Comparison of ENCODE assay signal across 27 cellular contexts in genomic region chr7:48009257-48009656, GRCh38. TPM values are rescaled to one million over a fixed set of nuclear protein-coding genes. Genes with fewer than 3 reads are reported as not detected.
"Had no signal": no experiment of that assay in that cellular context is flagged by ENCODE, and none has a peak within 500 bp of the region (broad histone marks: within the 10 kb centered on the region; RNA-seq: fewer than 3 reads in every experiment).

No MANE protein-coding gene starts in this region.

- H3K4me3 Mint-ChIP-seq: activated B cell treated with CpG ODN at 0.5 μM for 24 hours; activated CD4-positive, alpha-beta T cell treated with anti-CD3 and anti-CD28 coated beads, Interleukin-2, amount 10 ng/mL, durations not matched to agents 24 days and 14 days; activated CD8-positive, alpha-beta memory T cell treated with anti-CD3 and anti-CD28 coated beads, Interleukin-2, amount 10 ng/mL, durations not matched to agents 7 days and 5 days; activated naive CD4-positive, alpha-beta T cell treated with anti-CD3 and anti-CD28 coated beads, Interleukin-2, amount 50 U/mL, for 24 hours; activated T-cell treated with anti-CD3 and anti-CD28 coated beads, Interleukin-2, amount 50 U/mL, for 24 hours; activated T-helper 1 cell treated with anti-CD3 and anti-CD28 coated beads, Interleukin-12 subunit alpha, Interleukin-12 subunit beta, Interleukin-2, Interleukin-4 antibody, amounts not matched to agents 30 ng/mL and 10 ng/mL and 1 ng/mL, durations not matched to agents 14 hours and 24 hours and 36 hours; T-helper 1 cell treated with Interleukin-12 subunit alpha and Interleukin-12 subunit beta and Interleukin-4 antibody, amounts not matched to agents 30 μg/mL and 1 μg/mL, for 36 hours had no signal

- H3K4me1 ChIP-seq: breast epithelium had no signal

- DNase-seq: activated B cell treated with CpG ODN at 0.5 μM for 24 hours; activated CD4-positive, alpha-beta T cell treated with anti-CD3 and anti-CD28 coated beads for 1 hour; activated CD4-positive, alpha-beta T cell treated with anti-CD3 and anti-CD28 coated beads, Interleukin-2, amount 10 ng/mL, durations not matched to agents 24 days and 14 days; activated CD4-positive, alpha-beta T cell treated with anti-CD3 and anti-CD28 coated beads, Interleukin-2, amount 50 U/mL, for 48 hours; activated CD8-positive, alpha-beta memory T cell treated with anti-CD3 and anti-CD28 coated beads, Interleukin-2, amount 10 ng/mL, durations not matched to agents 7 days and 5 days; activated effector memory CD4-positive, alpha-beta T cell treated with Interleukin-2 at 50 U/mL for 16 hours; activated naive CD4-positive, alpha-beta T cell; activated T-cell treated with anti-CD3 and anti-CD28 coated beads, Interleukin-2, amount 50 U/mL, for 24 hours; aorta; central memory CD4-positive, alpha-beta T cell; Kasumi-1; NCI-H1105 treated with DMSO at 0.1 percent for 48 hours; NCI-H1436 treated with DMSO at 0.1 percent for 48 hours; NCI-H187; NCI-H2081; NCI-H510A treated with DMSO at 0.1 percent for 48 hours; NCI-H69; NK-92 treated with Interleukin-12 subunit alpha and Interleukin-12 subunit beta, amount 100 ng/mL, for 24 hours; OCI-M1; RPMI8226 had no signal

- H3K36me3 ChIP-seq: breast epithelium had no signal

- H3K27ac ChIP-seq: breast epithelium, SK-N-MC had no signal

- H3K9me3 Mint-ChIP-seq: activated CD4-positive, alpha-beta T cell treated with anti-CD3 and anti-CD28 coated beads, Interleukin-2, amount 10 ng/mL, durations not matched to agents 24 days and 14 days; activated naive CD4-positive, alpha-beta T cell treated with anti-CD3 and anti-CD28 coated beads, Interleukin-2, amount 50 U/mL, for 24 hours; activated T-cell treated with anti-CD3 and anti-CD28 coated beads, Interleukin-2, amount 50 U/mL, for 24 hours; activated T-helper 1 cell treated with anti-CD3 and anti-CD28 coated beads, Interleukin-12 subunit alpha, Interleukin-12 subunit beta, Interleukin-2, Interleukin-4 antibody, amounts not matched to agents 30 ng/mL and 10 ng/mL and 1 ng/mL, durations not matched to agents 14 hours and 24 hours and 36 hours; T-helper 1 cell treated with Interleukin-12 subunit alpha and Interleukin-12 subunit beta and Interleukin-4 antibody, amounts not matched to agents 30 μg/mL and 1 μg/mL, for 36 hours had no signal

- H3K36me3 Mint-ChIP-seq: activated CD8-positive, alpha-beta memory T cell treated with anti-CD3 and anti-CD28 coated beads, Interleukin-2, amount 10 ng/mL, durations not matched to agents 7 days and 5 days; activated naive CD4-positive, alpha-beta T cell treated with anti-CD3 and anti-CD28 coated beads, Interleukin-2, amount 50 U/mL, for 24 hours had no signal

- H3K9me3 ChIP-seq: breast epithelium had no signal

- H3K27me3 Mint-ChIP-seq: activated B cell treated with CpG ODN at 0.5 μM for 24 hours; activated naive CD4-positive, alpha-beta T cell treated with anti-CD3 and anti-CD28 coated beads, Interleukin-2, amount 50 U/mL, for 24 hours; activated T-cell treated with anti-CD3 and anti-CD28 coated beads, Interleukin-2, amount 50 U/mL, for 24 hours had no signal

- H3K27me3 ChIP-seq: breast epithelium had no signal

- ATAC-seq: activated CD8-positive, alpha-beta memory T cell treated with anti-CD3 and anti-CD28 coated beads, Interleukin-2, amount 10 ng/mL, durations not matched to agents 7 days and 5 days; Panc1; Right ventricle myocardium inferior had no signal

- H3K27ac Mint-ChIP-seq: activated B cell treated with CpG ODN at 0.5 μM for 24 hours; activated CD4-positive, alpha-beta T cell treated with anti-CD3 and anti-CD28 coated beads, Interleukin-2, amount 10 ng/mL, durations not matched to agents 24 days and 14 days; activated CD8-positive, alpha-beta memory T cell treated with anti-CD3 and anti-CD28 coated beads, Interleukin-2, amount 10 ng/mL, durations not matched to agents 7 days and 5 days; activated naive CD4-positive, alpha-beta T cell treated with anti-CD3 and anti-CD28 coated beads, Interleukin-2, amount 50 U/mL, for 24 hours; activated T-cell treated with anti-CD3 and anti-CD28 coated beads, Interleukin-2, amount 50 U/mL, for 24 hours; activated T-helper 1 cell treated with anti-CD3 and anti-CD28 coated beads, Interleukin-12 subunit alpha, Interleukin-12 subunit beta, Interleukin-2, Interleukin-4 antibody, amounts not matched to agents 30 ng/mL and 10 ng/mL and 1 ng/mL, durations not matched to agents 14 hours and 24 hours and 36 hours; T-helper 1 cell treated with Interleukin-12 subunit alpha and Interleukin-12 subunit beta and Interleukin-4 antibody, amounts not matched to agents 30 μg/mL and 1 μg/mL, for 36 hours had no signal

- H3K4me1 Mint-ChIP-seq: activated CD4-positive, alpha-beta T cell treated with anti-CD3 and anti-CD28 coated beads, Interleukin-2, amount 10 ng/mL, durations not matched to agents 24 days and 14 days; activated CD8-positive, alpha-beta memory T cell treated with anti-CD3 and anti-CD28 coated beads, Interleukin-2, amount 10 ng/mL, durations not matched to agents 7 days and 5 days; activated naive CD4-positive, alpha-beta T cell treated with anti-CD3 and anti-CD28 coated beads, Interleukin-2, amount 50 U/mL, for 24 hours had no signal

- H3K4me3 ChIP-seq: breast epithelium, SK-N-MC had no signal

RNA-seq across cellular contexts. Expression of gene SUN3, which starts 19.6 kb away (rescaled TPM):
- total RNA-seq: activated B cell treated with CpG ODN at 0.5 μM for 24 hours; activated CD4-positive, alpha-beta T cell treated with anti-CD3 and anti-CD28 coated beads, Interleukin-2, amount 10 ng/mL, durations not matched to agents 24 days and 14 days; activated CD8-positive, alpha-beta memory T cell treated with anti-CD3 and anti-CD28 coated beads, Interleukin-2, amount 10 ng/mL, durations not matched to agents 7 days and 5 days; activated T-helper 1 cell treated with anti-CD3 and anti-CD28 coated beads, Interleukin-12 subunit alpha, Interleukin-12 subunit beta, Interleukin-2, Interleukin-4 antibody, amounts not matched to agents 30 ng/mL and 10 ng/mL and 1 ng/mL, durations not matched to agents 14 hours and 24 hours and 36 hours; aorta; breast epithelium; Right ventricle myocardium inferior had no signal
- polyA plus RNA-seq: aorta had no signal

RNA-seq across cellular contexts. Expression of gene C7orf57, which starts 26.1 kb away (rescaled TPM):
- total RNA-seq: activated B cell treated with CpG ODN at 0.5 μM for 24 hours, aorta, breast epithelium, Right ventricle myocardium inferior had no signal
- polyA plus RNA-seq: aorta had no signal
